In genomic region chr12:117850048-117850447, GRCh38 we compare ENCODE assay signal across 8 cellular contexts.
DNase-seq lines count a peak whose midpoint lies in the region; ATAC-seq, FAIRE-seq and TF ChIP-seq lines count a peak whose summit lies in the region.

No MANE protein-coding gene starts in this region.

- TF ChIP-seq CTCF in A549 (IDR thresholded peaks at IDR 0.05) (peak; percentile 89), kidney (IDR thresholded peaks at IDR 0.05; ENCODE audit: borderline replicate concordance, extremely low read depth, insufficient read depth) (peak; percentile 75), uterus (IDR thresholded peaks at IDR 0.05) (peak; percentile 40 to 53 (median 45))

- H3K36me3 ChIP-seq in kidney (ENCODE audit: control insufficient read depth in 1 of 2, insufficient read depth in 2 of 2, low read length in 2 of 2) (no peaks in the 10 kb centered on the region), uterus (no peaks in the 10 kb centered on the region)

- DNase-seq in A549 (ENCODE audit: low read depth in 1 of 2, low spot score in 1 of 2) (peak; percentile 77 to 80), EL (peak; percentile 51), MV-4-11 (lab: John Stamatoyannopoulos, UW) (peak; percentile 2), amniotic epithelial cell (ENCODE audit: low read depth) (peak; percentile 15), kidney (no peak), uterus (no peak), posterior vena cava (ENCODE audit: low spot score) (no peak)

- ATAC-seq in A549 (peak; percentile 67 to 87), HG02885 (IDR thresholded peaks at IDR 0.05; ENCODE audit: poor library complexity, unreplicated experiment) (no peak)

- peak overlapping the region; percentile 14 to 45; a peak in 3 of 6 replicates for H3K27ac ChIP-seq in A549
- no peak overlapping the region for H3K27ac ChIP-seq in kidney (ENCODE audit: low read depth in 2 of 2, low read length in 2 of 2)
- no peak overlapping the region for H3K27ac ChIP-seq in uterus

- H3K9ac ChIP-seq in kidney (ENCODE audit: low read length in 2 of 2): no peak overlapping the region

- H3K4me3 ChIP-seq in A549 (no peak overlapping the region), kidney (ENCODE audit: low read length in 2 of 2) (no peak overlapping the region), uterus (no peak overlapping the region)

- H3K4me2 ChIP-seq in A549: peak overlapping the region; percentile 32; the same call in 1 of the 3 replicates

- TF ChIP-seq RAD21 in A549 (conservative IDR thresholded peaks at IDR 0.05 in 1 of 2, IDR thresholded peaks at IDR 0.05 in 1 of 2): peak; percentile 77 to 84

- no peak for TF ChIP-seq EP300 in A549 (IDR thresholded peaks at IDR 0.05)

- CTCF ChIA-PET in A549 (lab: Yijun Ruan, JAX): interaction anchor here (0.7 to 19.1 kb wide), 59 partner anchors 7 to 1126 kb away, joined by 3 to 287 read pairs (median 5); no protein-coding TSS in a partner anchor

- H3K4me1 ChIP-seq in A549 (peaks cover 12% of the 10 kb centered on the region), kidney (ENCODE audit: control insufficient read depth in 1 of 2, insufficient read depth in 1 of 2, low read depth in 1 of 2, low read length in 2 of 2) (no peaks in the 10 kb centered on the region), uterus (no peaks in the 10 kb centered on the region)

- 0 out of 3 replicates have a peak, but pooled peaks cover 3% of the 10 kb centered on the region for H3K9me3 ChIP-seq in A549
- H3K9me3 ChIP-seq in kidney (ENCODE audit: control insufficient read depth in 1 of 2, low read length in 2 of 2): peaks cover 0 to 7% of the 10 kb centered on the region in 2 donors
- H3K9me3 ChIP-seq in uterus: no peaks in the 10 kb centered on the region

- TF ChIP-seq POLR2A in A549 (IDR thresholded peaks at IDR 0.05; ENCODE audit: low read length) (no peak), uterus (IDR thresholded peaks at IDR 0.05) (no peak)

- no peaks in the 10 kb centered on the region for H3K27me3 ChIP-seq in uterus

- FAIRE-seq in A549 (lab: Jason Lieb, UNC): no peak
- FAIRE-seq in kidney (lab: Jason Lieb, UNC): no peak

- WGBS in A549 (ENCODE audit: missing lambda C conversion rate): 6% methylated on average over 2 of the region's 2 CpGs

- intact Hi-C loops in kidney (cut with DNase I): no loop called here
- intact Hi-C loops in uterus (cut with DNase I; ENCODE audit: low total_unique reads): no loop called here
- intact Hi-C loops in posterior vena cava (cut with DNase I): no loop called here

- POLR2A ChIA-PET in A549 (lab: Yijun Ruan, JAX): no interaction called here

TF ChIP-seq in A549, 52 proteins besides CTCF, POLR2A, EP300 and RAD21:
- TF ChIP-seq FOSB (CRISPR knock-in tag; IDR thresholded peaks at IDR 0.05) (no peak), ESRRA (IDR thresholded peaks at IDR 0.05; ENCODE audit: borderline replicate concordance, low read length) (no peak), SMC3 (IDR thresholded peaks at IDR 0.05) (peak; percentile 83), TFCP2L1 (CRISPR knock-in tag; IDR thresholded peaks at IDR 0.05) (no peak)
TF ChIP-seq in A549: peak in this region for 1.

Comparison
In these comparisons a context has a peak if more than half of its experiments do, and no peak if none do; other contexts are left out.
1. DNase-seq: peak in A549 (2 of 2), EL (single experiment), MV-4-11 (single experiment) and amniotic epithelial cell (single experiment); none in kidney (single experiment), uterus (0 of 2) and posterior vena cava (single experiment).
2. H3K27ac ChIP-seq: peak in A549 (2 of 2); none in kidney (0 of 2) and uterus (0 of 2).
3. Peak in every context shown above with its lines, with median percentiles within 50 percentile points of each other: CTCF ChIP-seq.